In genomic region chr20:25087186-25087929, GRCh38 we compare ENCODE assay signal across 19 cellular contexts. TPM values are rescaled to one million over a fixed set of nuclear protein-coding genes. Genes with fewer than 3 reads are reported as not detected.
DNase-seq lines count a peak whose midpoint lies in the region; ATAC-seq and TF ChIP-seq lines count a peak whose summit lies in the region.
"Had no signal": no experiment of that assay in that cellular context is flagged by ENCODE, and none has a peak within 500 bp of the region (broad histone marks: within the 10 kb centered on the region; RNA-seq: fewer than 3 reads in every experiment).

No MANE protein-coding gene starts in this region.

- H3K4me2 ChIP-seq in BLaER1: peak overlapping the region; percentile 81; the same call in 1 of the 2 replicates

- H3K27me3 ChIP-seq in BLaER1 (no peaks in the 10 kb centered on the region), SJCRH30 (no peaks in the 10 kb centered on the region)

- H3K9ac ChIP-seq in BLaER1: no peak overlapping the region

- H3K27ac ChIP-seq in BLaER1 (no peak overlapping the region), SJCRH30 (no peak overlapping the region)

- peaks cover 31% of the 10 kb centered on the region for H3K27me3 Mint-ChIP-seq in activated CD4-positive, alpha-beta memory T cell treated with anti-CD3 and anti-CD28 coated beads for 36 hours

- H3K36me3 Mint-ChIP-seq in activated CD4-positive, alpha-beta memory T cell treated with anti-CD3 and anti-CD28 coated beads for 36 hours: no peaks in the 10 kb centered on the region

- no peak overlapping the region for H3K4me3 ChIP-seq in BLaER1
- H3K4me3 ChIP-seq in SJCRH30: no peak overlapping the region

- intact Hi-C loops in activated CD4-positive, alpha-beta memory T cell treated with anti-CD3 and anti-CD28 coated beads for 36 hours (cut with micrococcal nuclease): no loop called here

- ATAC-seq in GM18873 (IDR thresholded peaks at IDR 0.05; ENCODE audit: low FRiP score, unreplicated experiment) (no peak), HG02970 (IDR thresholded peaks at IDR 0.05; ENCODE audit: low FRiP score, unreplicated experiment) (no peak)
- ATAC-seq: Right ventricle myocardium inferior, SK-N-SH treated with all-trans-retinoic acid at 6 μM for 48 hours had no signal

- DNase-seq in GM20000 (ENCODE audit: low spot score): peak; percentile 1
- peak; percentile 61 for DNase-seq in NCI-H146 (lab: John Stamatoyannopoulos, UW)
- peak; percentile 42 for DNase-seq in SK-MEL-5 (ENCODE audit: low read depth, low spot score)
- no peak for DNase-seq in SJCRH30
- DNase-seq in activated CD4-positive, alpha-beta memory T cell treated with anti-CD3 and anti-CD28 coated beads for 36 hours: no peak
- DNase-seq: ACHN; CD4-positive, alpha-beta T cell; IMR-90; NCI-H1048; NCI-H187; NCI-H526 had no signal

- H3K4me3 Mint-ChIP-seq in activated CD4-positive, alpha-beta memory T cell treated with anti-CD3 and anti-CD28 coated beads for 36 hours: no peak overlapping the region
- H3K4me3 Mint-ChIP-seq: CD4-positive, alpha-beta T cell had no signal

- no peak for TF ChIP-seq CTCF in GM20000 (IDR thresholded peaks at IDR 0.05; ENCODE audit: extremely low read depth, missing control alignments)

- 0 out of 2 replicates have a peak, but pooled peaks cover 6% of the 10 kb centered on the region for H3K36me3 ChIP-seq in BLaER1
- H3K36me3 ChIP-seq in SJCRH30: no peaks in the 10 kb centered on the region

- POLR2A ChIA-PET in activated CD4-positive, alpha-beta memory T cell treated with anti-CD3 and anti-CD28 coated beads for 36 hours (lab: Charles Lee): no interaction called here

- H3K9me3 Mint-ChIP-seq in activated CD4-positive, alpha-beta memory T cell treated with anti-CD3 and anti-CD28 coated beads for 36 hours: no peaks in the 10 kb centered on the region
- H3K9me3 Mint-ChIP-seq: CD4-positive, alpha-beta T cell had no signal

- H3K4me1 ChIP-seq in BLaER1 (peaks cover 50% of the 10 kb centered on the region), SJCRH30 (no peaks in the 10 kb centered on the region)

- in situ Hi-C loops in SK-MEL-5 (cut with HindIII; ENCODE audit: low pct_unique_long_range_greater_than_20kb, low sequenced_read_pairs): no loop called here

- H3K9me3 ChIP-seq in BLaER1 (peaks cover 37% of the 10 kb centered on the region), SJCRH30 (replicated peaks) (no peaks in the 10 kb centered on the region)

- H3K4me1 Mint-ChIP-seq in activated CD4-positive, alpha-beta memory T cell treated with anti-CD3 and anti-CD28 coated beads for 36 hours (ENCODE audit: low read depth): peaks cover 42% of the 10 kb centered on the region

- no peak overlapping the region for H3K27ac Mint-ChIP-seq in activated CD4-positive, alpha-beta memory T cell treated with anti-CD3 and anti-CD28 coated beads for 36 hours
- H3K27ac Mint-ChIP-seq: CD4-positive, alpha-beta T cell had no signal

- no peaks in the 10 kb centered on the region for H4K20me1 ChIP-seq in BLaER1

- CTCF ChIA-PET in activated CD4-positive, alpha-beta memory T cell treated with anti-CD3 and anti-CD28 coated beads for 36 hours (lab: Charles Lee): no interaction called here

RNA-seq across cellular contexts. Expression of gene VSX1, which starts 5.4 kb away (rescaled TPM):
- total RNA-seq in SK-MEL-5 (2014; rRNA removed; shearing (Covaris generic)): not detected in 2 replicates
- polyA plus RNA-seq in SK-MEL-5 (2015; cell fraction: cytosol; rRNA removed): not detected in 2 replicates
- not detected in 2 replicates for polyA plus RNA-seq in SK-MEL-5 (2015; cell fraction: nucleus; rRNA removed)
- total RNA-seq in SJCRH30 (2014; rRNA removed; shearing (Covaris generic)): 0.06 and 0.10 TPM in 2 replicates
- total RNA-seq in activated CD4-positive, alpha-beta memory T cell treated with anti-CD3 and anti-CD28 coated beads for 36 hours: not detected
- total RNA-seq: CD4-positive, alpha-beta T cell; Daoy; H1; IMR-90; T-helper 1 cell treated with Interleukin-12 subunit alpha and Interleukin-12 subunit beta and Interleukin-4 antibody, amounts not matched to agents 30 ng/mL and 1 ng/mL, for 36 hours had no signal
- polyA plus RNA-seq: IMR-90 had no signal

RNA-seq across cellular contexts. Expression of gene ACSS1, which starts 29.4 kb away (rescaled TPM):
- total RNA-seq in SK-MEL-5 (2014; rRNA removed; shearing (Covaris generic)): 9.8 and 10.0 TPM in 2 replicates
- polyA plus RNA-seq in SK-MEL-5 (2015; cell fraction: cytosol; rRNA removed): 25.8 and 27.9 TPM in 2 replicates
- polyA plus RNA-seq in SK-MEL-5 (2015; cell fraction: nucleus; rRNA removed): 61.3 and 65.4 TPM in 2 replicates
- total RNA-seq in SJCRH30 (2014; rRNA removed; shearing (Covaris generic)): 11.5 and 13.0 TPM in 2 replicates
- 10 to 100 TPM; 15.2 to 16.2 TPM for total RNA-seq in activated CD4-positive, alpha-beta memory T cell treated with anti-CD3 and anti-CD28 coated beads for 36 hours

Comparison
In these comparisons a context has a peak if more than half of its experiments do, and no peak if none do; other contexts are left out.
1. DNase-seq: peak in GM20000 (single experiment), NCI-H146 (single experiment) and SK-MEL-5 (single experiment); none in SJCRH30 (0 of 2) and activated CD4-positive, alpha-beta memory T cell treated with anti-CD3 and anti-CD28 coated beads for 36 hours (single experiment).